In genomic region chr19:27796540-27796939, GRCh38 we compare ENCODE assay signal across 21 cellular contexts.
DNase-seq lines count a peak whose midpoint lies in the region; ATAC-seq, FAIRE-seq and TF ChIP-seq lines count a peak whose summit lies in the region.
"Had no signal": no experiment of that assay in that cellular context is flagged by ENCODE, and none has a peak within 500 bp of the region (broad histone marks: within the 10 kb centered on the region; RNA-seq: fewer than 3 reads in every experiment).

No MANE protein-coding gene starts in this region.

- CTCF ChIA-PET in CD4-positive, alpha-beta memory T cell (lab: Charles Lee; ENCODE audit: partially characterized antibody), result no interaction called here
- CTCF ChIA-PET in GM12878 (lab: Yijun Ruan, JAX), result no interaction called here

- H3K27me3 ChIP-seq in CD4-positive, alpha-beta memory T cell (ENCODE audit: insufficient read depth, low read length), result no peaks in the 10 kb centered on the region
- H3K27me3 ChIP-seq in GM12878 (replicated peaks in 1 of 2; ENCODE audit: control insufficient read depth in 2 of 2, insufficient read depth in 2 of 2, low read length in 1 of 2), result no peaks in the 10 kb centered on the region
- no peaks in the 10 kb centered on the region for H3K27me3 ChIP-seq in esophagus squamous epithelium
- no peaks in the 10 kb centered on the region for H3K27me3 ChIP-seq in MG63

- 100% methylated on average over 1 of the region's 1 CpG for WGBS in GM12878 (ENCODE audit: insufficient coverage, insufficient replicate concordance, low lambda C conversion rate, missing lambda C conversion rate)
- 87 to 96% methylated on average over 1 of the region's 1 CpG for WGBS in esophagus squamous epithelium, 2 donors

- TF ChIP-seq POLR2A in GM12878 (IDR thresholded peaks at IDR 0.05; ENCODE audit: low read depth, low read length), result no peak
- no peak for TF ChIP-seq POLR2A in esophagus squamous epithelium (IDR thresholded peaks at IDR 0.05)

- no peaks in the 10 kb centered on the region for H3K27me3 Mint-ChIP-seq in activated T-cell treated with anti-CD3 and anti-CD28 coated beads, Interleukin-2, amount 50 U/mL, for 24 hours
- H3K27me3 Mint-ChIP-seq in CD4-positive, alpha-beta memory T cell, result no peaks in the 10 kb centered on the region
- no peaks in the 10 kb centered on the region for H3K27me3 Mint-ChIP-seq in neural crest cell (ENCODE audit: low read depth)

- intact Hi-C loops in CD4-positive, alpha-beta memory T cell (cut with micrococcal nuclease), result no loop called here
- intact Hi-C loops in GM12878 (cut with micrococcal nuclease; ENCODE audit: unreplicated experiment) (loop anchor here (10.0 kb wide), 1 partner anchor 1418 kb away; the partner anchor contains the start of gene UQCRFS1), kidney (cut with DNase I) (no loop called here), esophagus squamous epithelium (cut with DNase I) (no loop called here)

- H3K27ac ChIP-seq in CD4-positive, alpha-beta memory T cell (ENCODE audit: low read depth, low read length), result no peak overlapping the region
- no peak overlapping the region for H3K27ac ChIP-seq in GM12878 (ENCODE audit: control insufficient read depth, insufficient read depth)
- no peak overlapping the region for H3K27ac ChIP-seq in kidney (ENCODE audit: low read depth in 2 of 2, low read length in 2 of 2)
- no peak overlapping the region for H3K27ac ChIP-seq in esophagus squamous epithelium
- H3K27ac ChIP-seq: RWPE1 had no signal

- SMC1A ChIA-PET in GM12878 (lab: Charles Lee; ENCODE audit: uncharacterized antibody, unreplicated experiment), result no interaction called here

- no peak overlapping the region for H3K4me2 ChIP-seq in GM12878 (ENCODE audit: control insufficient read depth, insufficient read depth)
- H3K4me2 ChIP-seq: GM23338 had no signal

- ATAC-seq in GM12878, result no peak
- ATAC-seq: GM23338, HCT116, PC-3 had no signal

- TSS peak; percentile 24 for BruUV-seq in GM12878 (replicated peaks; lab: Mats Ljungman, UMichigan)

- no peak for DNase-seq in activated T-cell treated with anti-CD3 and anti-CD28 coated beads, Interleukin-2, amount 50 U/mL, for 24 hours
- no peak for DNase-seq in activated T-cell treated with anti-CD3 and anti-CD28 coated beads, Interleukin-2, amount 50 U/mL, for 48 hours
- DNase-seq in CD4-positive, alpha-beta memory T cell, result no peak
- DNase-seq in GM12878 (ENCODE audit: low read depth, low spot score) (no peak), neural crest cell (ENCODE audit: low read depth, low spot score) (no peak), kidney (no peak), esophagus squamous epithelium (lab: John Stamatoyannopoulos, UW) (no peak), MG63 (no peak)
- DNase-seq: DND-41, Karpas-422, NCI-H1105 treated with DMSO at 0.1 percent for 48 hours, NCI-H187 treated with DMSO at 0.1 percent for 48 hours, NCI-H345, NCI-H69, PC-3 had no signal

- FAIRE-seq in GM12878 (lab: Jason Lieb, UNC) (no peak), kidney (lab: Jason Lieb, UNC) (no peak)
- FAIRE-seq: G401.6, GM18507 had no signal

- TF ChIP-seq EP300 in GM12878 (IDR thresholded peaks at IDR 0.05; ENCODE audit: borderline replicate concordance in 1 of 2, control insufficient read depth in 1 of 2, low read depth in 2 of 2, low read length in 2 of 2), result no peak

- H3K4me1 Mint-ChIP-seq in activated T-cell treated with anti-CD3 and anti-CD28 coated beads, Interleukin-2, amount 50 U/mL, for 24 hours (ENCODE audit: low read depth), result peaks cover 39% of the 10 kb centered on the region
- H3K4me1 Mint-ChIP-seq in CD4-positive, alpha-beta memory T cell, result peaks cover 16 to 43% (median 28%) of the 10 kb centered on the region in 4 donors
- H3K4me1 Mint-ChIP-seq in neural crest cell, result peaks cover 20% of the 10 kb centered on the region

- H4K20me1 ChIP-seq in GM12878 (ENCODE audit: control insufficient read depth, insufficient read depth), result no peaks in the 10 kb centered on the region

- peak overlapping the region; percentile 47 for H3K27ac Mint-ChIP-seq in activated T-cell treated with anti-CD3 and anti-CD28 coated beads, Interleukin-2, amount 50 U/mL, for 24 hours
- H3K27ac Mint-ChIP-seq in CD4-positive, alpha-beta memory T cell, result peak overlapping the region in 3 of 7 donors; percentile 25 to 65 (median 62)
- H3K27ac Mint-ChIP-seq in neural crest cell (ENCODE audit: unreplicated experiment), result no peak overlapping the region
- H3K27ac Mint-ChIP-seq: GM23338 had no signal

- H3K79me2 ChIP-seq in GM12878 (ENCODE audit: control insufficient read depth, insufficient read depth, low read length), result peaks cover 23% of the 10 kb centered on the region

- H3K9me3 Mint-ChIP-seq in activated T-cell treated with anti-CD3 and anti-CD28 coated beads, Interleukin-2, amount 50 U/mL, for 24 hours, result no peaks in the 10 kb centered on the region
- H3K9me3 Mint-ChIP-seq in CD4-positive, alpha-beta memory T cell, result no peaks in the 10 kb centered on the region
- H3K9me3 Mint-ChIP-seq in neural crest cell, result peaks cover under 1% of the 10 kb centered on the region

- POLR2A ChIA-PET in CD4-positive, alpha-beta memory T cell (lab: Charles Lee; ENCODE audit: partially characterized antibody), result no interaction called here
- POLR2A ChIA-PET in GM12878 (lab: Charles Lee), result no interaction called here

- RAD21 ChIA-PET in GM12878 (lab: Charles Lee; ENCODE audit: unreplicated experiment), result no interaction called here

- H3K4me1 ChIP-seq in CD4-positive, alpha-beta memory T cell (ENCODE audit: insufficient read depth, low read length), result peaks cover 18% of the 10 kb centered on the region
- H3K4me1 ChIP-seq in GM12878 (ENCODE audit: control insufficient read depth, insufficient read depth, low read length), result peaks cover 9% of the 10 kb centered on the region
- H3K4me1 ChIP-seq in kidney (ENCODE audit: control insufficient read depth in 1 of 2, insufficient read depth in 1 of 2, low read depth in 1 of 2, low read length in 2 of 2), result peaks cover 5 to 10% of the 10 kb centered on the region in 2 donors
- peaks cover 10 to 33% (median 17%) of the 10 kb centered on the region in 3 donors for H3K4me1 ChIP-seq in esophagus squamous epithelium

- peaks cover 73% of the 10 kb centered on the region for H3K36me3 Mint-ChIP-seq in activated T-cell treated with anti-CD3 and anti-CD28 coated beads, Interleukin-2, amount 50 U/mL, for 24 hours (ENCODE audit: low read depth)
- peaks cover 19 to 34% of the 10 kb centered on the region in 2 donors for H3K36me3 Mint-ChIP-seq in CD4-positive, alpha-beta memory T cell
- peaks cover 9% of the 10 kb centered on the region for H3K36me3 Mint-ChIP-seq in neural crest cell (ENCODE audit: low read depth)

- H3K36me3 ChIP-seq in CD4-positive, alpha-beta memory T cell (ENCODE audit: insufficient read depth, low read length), result no peaks in the 10 kb centered on the region
- peaks cover 2 to 3% of the 10 kb centered on the region in 2 experiments; a peak in 2 of 4 replicates for H3K36me3 ChIP-seq in GM12878 (ENCODE audit: control insufficient read depth in 2 of 2, insufficient read depth in 2 of 2, low read length in 1 of 2)
- H3K36me3 ChIP-seq in kidney (ENCODE audit: control insufficient read depth in 1 of 2, insufficient read depth in 2 of 2, low read length in 2 of 2), result no peaks in the 10 kb centered on the region
- peaks cover 0 to 28% (median 3%) of the 10 kb centered on the region in 3 donors for H3K36me3 ChIP-seq in esophagus squamous epithelium
- peaks cover 49% of the 10 kb centered on the region for H3K36me3 ChIP-seq in MG63

- H2AFZ ChIP-seq in GM12878 (ENCODE audit: control insufficient read depth, low read depth, low read length), result no peak overlapping the region
- H2AFZ ChIP-seq: GM23338 had no signal

- no peak for TF ChIP-seq RAD21 in GM12878 (IDR thresholded peaks at IDR 0.05; ENCODE audit: insufficient read depth, low read depth, low read length)

- no peak for TF ChIP-seq CTCF in GM12878 (IDR thresholded peaks at IDR 0.05 in 2 of 3, conservative IDR thresholded peaks at IDR 0.05 in 1 of 3; ENCODE audit: control insufficient read depth in 2 of 3, extremely low read depth in 1 of 3, insufficient read depth in 1 of 3, low read depth in 3 of 3, low read length in 3 of 3)
- no peak for TF ChIP-seq CTCF in neural crest cell (conservative IDR thresholded peaks at IDR 0.05)
- no peak for TF ChIP-seq CTCF in kidney (IDR thresholded peaks at IDR 0.05; ENCODE audit: borderline replicate concordance, extremely low read depth, insufficient read depth)
- no peak for TF ChIP-seq CTCF in esophagus squamous epithelium (IDR thresholded peaks at IDR 0.05)

- no peak overlapping the region for H3K4me3 ChIP-seq in CD4-positive, alpha-beta memory T cell (ENCODE audit: low read length in 2 of 2)
- H3K4me3 ChIP-seq in GM12878 (no peak overlapping the region), kidney (ENCODE audit: low read length in 2 of 2) (no peak overlapping the region), esophagus squamous epithelium (no peak overlapping the region), MG63 (no peak overlapping the region)
- H3K4me3 ChIP-seq: GM23338 had no signal

- H3K9me3 ChIP-seq in CD4-positive, alpha-beta memory T cell (ENCODE audit: control insufficient read depth in 1 of 2, low read length in 2 of 2), result no peaks in the 10 kb centered on the region
- H3K9me3 ChIP-seq in GM12878 (replicated peaks; ENCODE audit: control insufficient read depth, insufficient read depth, low read length) (no peaks in the 10 kb centered on the region; the same call in 2 of the 3 replicates), kidney (ENCODE audit: control insufficient read depth in 1 of 2, low read length in 2 of 2) (no peaks in the 10 kb centered on the region), esophagus squamous epithelium (no peaks in the 10 kb centered on the region), MG63 (peaks cover under 1% of the 10 kb centered on the region)

- H3K9ac ChIP-seq in GM12878 (ENCODE audit: control insufficient read depth, insufficient read depth, low read length), result no peak overlapping the region
- no peak overlapping the region for H3K9ac ChIP-seq in kidney (ENCODE audit: low read length in 2 of 2)

- H3K4me3 Mint-ChIP-seq in activated T-cell treated with anti-CD3 and anti-CD28 coated beads, Interleukin-2, amount 50 U/mL, for 24 hours, result peak overlapping the region; percentile 6
- peak overlapping the region in 5 of 8 donors; percentile 11 to 63 (median 44) for H3K4me3 Mint-ChIP-seq in CD4-positive, alpha-beta memory T cell
- H3K4me3 Mint-ChIP-seq in neural crest cell, result peak overlapping the region; percentile 76
- H3K4me3 Mint-ChIP-seq: CD14-positive monocyte had no signal

- in situ Hi-C loops in GM12878 (cut with MboI), result loop anchor here (25.0 kb wide), 1 partner anchor 1416 kb away; the partner anchor contains the start of gene UQCRFS1

TF ChIP-seq in GM12878, 131 proteins besides CTCF, POLR2A, EP300 and RAD21 (continues in another document):
- TF ChIP-seq TCF3 (IDR thresholded peaks at IDR 0.05; ENCODE audit: borderline replicate concordance, insufficient read depth, low read depth, low read length) (no peak), TCF7 (IDR thresholded peaks at IDR 0.05; ENCODE audit: borderline replicate concordance) (no peak), EED (IDR thresholded peaks at IDR 0.05; ENCODE audit: low read depth) (no peak), MTA3 (IDR thresholded peaks at IDR 0.05; ENCODE audit: borderline replicate concordance, low read length) (no peak), MAX (IDR thresholded peaks at IDR 0.05; ENCODE audit: low read depth, low read length) (no peak)

Comparison
In these comparisons a context has a peak if more than half of its experiments do, and no peak if none do; other contexts are left out.
1. H3K4me3 Mint-ChIP-seq: peak in every context shown above with its lines; median percentile 76 in neural crest cell; 44 in CD4-positive, alpha-beta memory T cell; 6 in activated T-cell treated with anti-CD3 and anti-CD28 coated beads, Interleukin-2, amount 50 U/mL, for 24 hours.